In the genomic region with DNA sequence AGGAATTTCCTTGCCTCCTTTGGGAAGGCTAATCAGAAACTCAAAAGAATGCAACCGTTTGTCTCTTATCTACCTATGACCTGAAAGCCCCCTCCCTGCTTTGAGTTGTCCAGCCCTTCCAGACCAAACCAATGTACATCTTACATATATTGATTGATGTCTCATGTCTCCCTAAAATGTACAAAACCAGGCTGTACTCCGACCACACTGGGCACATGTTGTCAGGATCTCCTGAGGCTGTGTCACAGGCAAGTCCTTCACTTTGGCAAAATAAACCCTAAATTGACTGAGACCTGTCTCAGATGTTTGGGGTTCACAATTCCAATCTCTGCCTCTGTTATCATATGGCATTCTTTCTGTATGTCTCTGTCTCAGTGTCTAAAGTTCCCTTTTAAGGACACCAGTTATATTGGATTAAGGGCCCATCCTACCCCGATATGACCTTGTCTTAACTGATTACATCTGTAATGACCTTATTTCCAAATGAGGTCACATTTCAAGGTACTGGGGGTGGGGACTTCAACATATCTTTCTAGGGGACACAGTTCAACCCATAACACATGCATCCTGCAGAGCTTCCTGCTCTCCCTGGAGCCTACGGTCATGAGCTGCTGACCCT, we compare ENCODE assay signal across 1 cellular context.
TF ChIP-seq lines count a peak whose summit lies in the region.

No MANE protein-coding gene starts in this region.

TF ChIP-seq in K562, 482 proteins besides CTCF, POLR2A, EP300 and RAD21 (continued from another document):
- TF ChIP-seq, protein P1, sequence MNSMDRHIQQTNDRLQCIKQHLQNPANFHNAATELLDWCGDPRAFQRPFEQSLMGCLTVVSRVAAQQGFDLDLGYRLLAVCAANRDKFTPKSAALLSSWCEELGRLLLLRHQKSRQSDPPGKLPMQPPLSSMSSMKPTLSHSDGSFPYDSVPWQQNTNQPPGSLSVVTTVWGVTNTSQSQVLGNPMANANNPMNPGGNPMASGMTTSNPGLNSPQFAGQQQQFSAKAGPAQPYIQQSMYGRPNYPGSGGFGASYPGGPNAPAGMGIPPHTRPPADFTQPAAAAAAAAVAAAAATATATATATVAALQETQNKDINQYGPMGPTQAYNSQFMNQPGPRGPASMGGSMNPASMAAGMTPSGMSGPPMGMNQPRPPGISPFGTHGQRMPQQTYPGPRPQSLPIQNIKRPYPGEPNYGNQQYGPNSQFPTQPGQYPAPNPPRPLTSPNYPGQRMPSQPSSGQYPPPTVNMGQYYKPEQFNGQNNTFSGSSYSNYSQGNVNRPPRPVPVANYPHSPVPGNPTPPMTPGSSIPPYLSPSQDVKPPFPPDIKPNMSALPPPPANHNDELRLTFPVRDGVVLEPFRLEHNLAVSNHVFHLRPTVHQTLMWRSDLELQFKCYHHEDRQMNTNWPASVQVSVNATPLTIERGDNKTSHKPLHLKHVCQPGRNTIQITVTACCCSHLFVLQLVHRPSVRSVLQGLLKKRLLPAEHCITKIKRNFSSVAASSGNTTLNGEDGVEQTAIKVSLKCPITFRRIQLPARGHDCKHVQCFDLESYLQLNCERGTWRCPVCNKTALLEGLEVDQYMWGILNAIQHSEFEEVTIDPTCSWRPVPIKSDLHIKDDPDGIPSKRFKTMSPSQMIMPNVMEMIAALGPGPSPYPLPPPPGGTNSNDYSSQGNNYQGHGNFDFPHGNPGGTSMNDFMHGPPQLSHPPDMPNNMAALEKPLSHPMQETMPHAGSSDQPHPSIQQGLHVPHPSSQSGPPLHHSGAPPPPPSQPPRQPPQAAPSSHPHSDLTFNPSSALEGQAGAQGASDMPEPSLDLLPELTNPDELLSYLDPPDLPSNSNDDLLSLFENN (IDR thresholded peaks at IDR 0.05; ENCODE audit: low read depth in 2 of 2, low read length in 2 of 2), result no peak
- TF ChIP-seq TRIM24 (IDR thresholded peaks at IDR 0.05) (peak; percentile 63 to 67; a peak in 2 of 4 replicates), NR2C2 (CRISPR knock-in tag; IDR thresholded peaks at IDR 0.05) (no peak), NR2C2 (tag; IDR thresholded peaks at IDR 0.05) (0 out of 2 replicates have a peak, but pooled peaks have one; percentile 20), ESRRA (IDR thresholded peaks at IDR 0.05; ENCODE audit: borderline replicate concordance, low read depth) (peak; percentile 53; the same call in 1 of the 2 replicates)
TF ChIP-seq in K562: peak in this region for 4.
